ENCODE assay signal across 17 cellular contexts in the genomic region with DNA sequence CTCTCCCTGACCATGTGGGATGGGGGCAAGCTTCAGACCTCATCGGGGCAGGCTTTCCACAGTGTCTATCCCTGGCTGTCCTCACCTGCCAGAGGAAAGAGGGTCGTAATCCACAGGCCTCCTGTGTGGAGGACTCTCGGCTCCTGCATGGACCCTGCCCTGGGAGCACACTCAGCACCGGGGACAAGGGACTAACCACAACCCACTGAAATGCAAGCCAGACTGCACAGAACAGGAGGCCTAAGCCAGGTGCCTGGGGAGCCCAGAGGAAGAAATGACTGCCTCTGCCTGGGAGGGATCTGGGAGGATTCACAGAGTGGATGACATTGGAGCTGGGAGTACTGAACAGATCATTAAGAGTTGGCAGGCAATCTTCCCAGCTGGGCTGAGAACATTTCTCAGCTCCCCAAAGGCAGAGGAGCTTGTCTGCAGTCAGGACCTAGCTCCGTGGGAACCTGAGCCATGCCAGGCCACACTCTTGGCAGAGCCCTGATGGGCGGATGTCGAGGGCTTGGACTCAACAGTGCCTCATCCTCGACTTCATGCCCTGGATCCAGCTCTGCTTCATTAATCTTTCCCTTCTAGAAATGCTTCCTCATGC.
DNase-seq lines count a peak whose midpoint lies in the region; ATAC-seq and TF ChIP-seq lines count a peak whose summit lies in the region.
"Had no signal": no experiment of that assay in that cellular context is flagged by ENCODE, and none has a peak within 500 bp of the region (broad histone marks: within the 10 kb centered on the region; RNA-seq: fewer than 3 reads in every experiment).

No MANE protein-coding gene starts in this region.

- H3K4me1 ChIP-seq in CD4-positive, CD25-positive, alpha-beta regulatory T cell (ENCODE audit: control insufficient read depth, insufficient read depth, low read length, poor library complexity, severe bottlenecking), result peaks cover 21% of the 10 kb centered on the region
- H3K4me1 ChIP-seq in osteoblast (ENCODE audit: insufficient read depth, low read length), result no peaks in the 10 kb centered on the region

- no peak overlapping the region for H2AFZ ChIP-seq in osteoblast (ENCODE audit: low read length)

- H3K4me1 Mint-ChIP-seq in CD4-positive, CD25-positive, alpha-beta regulatory T cell, result peaks cover 7 to 52% (median 23%) of the 10 kb centered on the region in 4 donors
- H3K4me1 Mint-ChIP-seq in CD14-positive monocyte, result peaks cover 10% of the 10 kb centered on the region

- H3K79me2 ChIP-seq in osteoblast (ENCODE audit: insufficient read depth, low read length), result no peaks in the 10 kb centered on the region

- no peak overlapping the region for H3K4me3 Mint-ChIP-seq in CD4-positive, CD25-positive, alpha-beta regulatory T cell
- H3K4me3 Mint-ChIP-seq in CD14-positive monocyte, result no peak overlapping the region
- H3K4me3 Mint-ChIP-seq: activated B cell treated with CpG ODN at 0.5 μM for 24 hours; CD4-positive, alpha-beta memory T cell had no signal

- H3K36me3 Mint-ChIP-seq in CD4-positive, CD25-positive, alpha-beta regulatory T cell, result no peaks in the 10 kb centered on the region
- H3K36me3 Mint-ChIP-seq in CD14-positive monocyte, result no peaks in the 10 kb centered on the region
- H3K36me3 Mint-ChIP-seq: CD4-positive, alpha-beta memory T cell had no signal

- peak overlapping the region in 2 of 3 donors; percentile 22 to 56 for H3K27ac Mint-ChIP-seq in CD4-positive, CD25-positive, alpha-beta regulatory T cell
- no peak overlapping the region for H3K27ac Mint-ChIP-seq in CD14-positive monocyte
- H3K27ac Mint-ChIP-seq: activated B cell treated with CpG ODN at 0.5 μM for 24 hours had no signal

- in situ Hi-C loops in ACHN (cut with HindIII; ENCODE audit: low pct_ligation_motif_present, low pct_unique_long_range_greater_than_20kb, low sequenced_read_pairs), result no loop called here

- H3K27me3 Mint-ChIP-seq in CD4-positive, CD25-positive, alpha-beta regulatory T cell, result peaks cover 1% of the 10 kb centered on the region
- peaks cover 2 to 6% (median 2%) of the 10 kb centered on the region in 3 donors for H3K27me3 Mint-ChIP-seq in CD14-positive monocyte (ENCODE audit: low read depth in 3 of 3)
- H3K27me3 Mint-ChIP-seq: activated B cell treated with CpG ODN at 0.5 μM for 24 hours had no signal

- H3K36me3 ChIP-seq in CD4-positive, CD25-positive, alpha-beta regulatory T cell (ENCODE audit: control insufficient read depth, insufficient read depth, low read length), result no peaks in the 10 kb centered on the region
- H3K36me3 ChIP-seq in MG63 (no peaks in the 10 kb centered on the region), osteoblast (ENCODE audit: insufficient read depth, low read length) (no peaks in the 10 kb centered on the region)
- H3K36me3 ChIP-seq: esophagus squamous epithelium had no signal

- intact Hi-C loops in CD14-positive monocyte (cut with micrococcal nuclease), result no loop called here

- no peak for ATAC-seq in CD4-positive, CD25-positive, alpha-beta regulatory T cell (ENCODE audit: low read depth in 2 of 2)
- ATAC-seq: activated naive CD4-positive, alpha-beta T cell treated with anti-CD3 and anti-CD28 coated beads, Interleukin-2, amount 50 U/mL, for 72 hours had no signal

- H3K9me3 ChIP-seq in CD4-positive, CD25-positive, alpha-beta regulatory T cell (ENCODE audit: control insufficient read depth in 2 of 2, low read length in 2 of 2), result no peaks in the 10 kb centered on the region
- H3K9me3 ChIP-seq in MG63 (peaks cover 5% of the 10 kb centered on the region), osteoblast (ENCODE audit: low read depth, low read length) (no peaks in the 10 kb centered on the region)
- H3K9me3 ChIP-seq: esophagus squamous epithelium had no signal

- TF ChIP-seq CTCF in fibroblast of the aortic adventitia (IDR thresholded peaks at IDR 0.05; ENCODE audit: insufficient read depth, low read length) (no peak), osteoblast (IDR thresholded peaks at IDR 0.05; ENCODE audit: extremely low read depth, low read depth, low read length) (no peak), CD14-positive monocyte (IDR thresholded peaks at IDR 0.05) (no peak)

- no peak for DNase-seq in CD4-positive, CD25-positive, alpha-beta regulatory T cell
- DNase-seq in MG63 (peak; percentile 85), fibroblast of the aortic adventitia (ENCODE audit: low read depth) (peak; percentile 41), osteoblast (ENCODE audit: insufficient read length, low spot score, missing footprints) (peak; percentile 83), ACHN (no peak), SK-N-DZ (ENCODE audit: low spot score) (no peak), CD14-positive monocyte (ENCODE audit: low spot score) (no peak)
- no peak for DNase-seq in activated CD4-positive, CD25-positive, alpha-beta regulatory T cell (lab: John Stamatoyannopoulos, UW)
- DNase-seq: activated B cell treated with CpG ODN at 0.5 μM for 24 hours; CD4-positive, alpha-beta memory T cell; esophagus squamous epithelium; NCI-H1092 treated with DMSO at 0.1 percent for 48 hours; OCI-M1; retina; stimulated activated CD4-positive, alpha-beta T cell treated with anti-CD3 and anti-CD28 coated beads, Interleukin-4, amount 100 ng/mL, for 1 hour; stimulated activated naive CD4-positive, alpha-beta T cell treated with Interleukin-2 at 50 U/mL for 16 hours had no signal

- no peaks in the 10 kb centered on the region for H4K20me1 ChIP-seq in osteoblast (ENCODE audit: insufficient read depth, low read length)

- no peak overlapping the region for H3K4me2 ChIP-seq in osteoblast (ENCODE audit: insufficient read depth, low read length)

- H3K27ac ChIP-seq in CD4-positive, CD25-positive, alpha-beta regulatory T cell (ENCODE audit: insufficient read depth, low read length, poor library complexity, severe bottlenecking), result no peak overlapping the region
- H3K27ac ChIP-seq in osteoblast (ENCODE audit: low read depth, low read length), result no peak overlapping the region
- H3K27ac ChIP-seq: esophagus squamous epithelium had no signal

- no peaks in the 10 kb centered on the region for H3K27me3 ChIP-seq in CD4-positive, CD25-positive, alpha-beta regulatory T cell (ENCODE audit: control insufficient read depth, insufficient read depth, low read length)
- H3K27me3 ChIP-seq in MG63, result no peaks in the 10 kb centered on the region
- no peaks in the 10 kb centered on the region for H3K27me3 ChIP-seq in osteoblast (ENCODE audit: insufficient read depth, low read length)
- H3K27me3 ChIP-seq: esophagus squamous epithelium had no signal

- no peak overlapping the region for H3K4me3 ChIP-seq in CD4-positive, CD25-positive, alpha-beta regulatory T cell (ENCODE audit: low read depth, low read length)
- no peak overlapping the region for H3K4me3 ChIP-seq in MG63
- H3K4me3 ChIP-seq in fibroblast of the aortic adventitia (ENCODE audit: low read depth, low read length), result no peak overlapping the region
- no peak overlapping the region for H3K4me3 ChIP-seq in osteoblast (ENCODE audit: insufficient read depth, low read length)
- H3K4me3 ChIP-seq: esophagus squamous epithelium had no signal

- H3K9me3 Mint-ChIP-seq in CD4-positive, CD25-positive, alpha-beta regulatory T cell, result peaks cover 0 to 6% (median 0%) of the 10 kb centered on the region in 7 donors
- peaks cover 0 to 6% (median 3%) of the 10 kb centered on the region in 7 donors for H3K9me3 Mint-ChIP-seq in CD14-positive monocyte
- H3K9me3 Mint-ChIP-seq: activated B cell treated with CpG ODN at 0.5 μM for 24 hours had no signal

Comparison
In these comparisons a context has a peak if more than half of its experiments do, and no peak if none do; other contexts are left out.
1. DNase-seq: peak in MG63 (single experiment), fibroblast of the aortic adventitia (single experiment) and osteoblast (single experiment); none in CD4-positive, CD25-positive, alpha-beta regulatory T cell (0 of 3), ACHN (single experiment), activated CD4-positive, CD25-positive, alpha-beta regulatory T cell (0 of 4), SK-N-DZ (single experiment) and CD14-positive monocyte (single experiment).
2. H3K27ac Mint-ChIP-seq: peak in CD4-positive, CD25-positive, alpha-beta regulatory T cell (2 of 3); none in CD14-positive monocyte (0 of 7).